19 cellular contexts compared by ENCODE assay signal in the genomic region with DNA sequence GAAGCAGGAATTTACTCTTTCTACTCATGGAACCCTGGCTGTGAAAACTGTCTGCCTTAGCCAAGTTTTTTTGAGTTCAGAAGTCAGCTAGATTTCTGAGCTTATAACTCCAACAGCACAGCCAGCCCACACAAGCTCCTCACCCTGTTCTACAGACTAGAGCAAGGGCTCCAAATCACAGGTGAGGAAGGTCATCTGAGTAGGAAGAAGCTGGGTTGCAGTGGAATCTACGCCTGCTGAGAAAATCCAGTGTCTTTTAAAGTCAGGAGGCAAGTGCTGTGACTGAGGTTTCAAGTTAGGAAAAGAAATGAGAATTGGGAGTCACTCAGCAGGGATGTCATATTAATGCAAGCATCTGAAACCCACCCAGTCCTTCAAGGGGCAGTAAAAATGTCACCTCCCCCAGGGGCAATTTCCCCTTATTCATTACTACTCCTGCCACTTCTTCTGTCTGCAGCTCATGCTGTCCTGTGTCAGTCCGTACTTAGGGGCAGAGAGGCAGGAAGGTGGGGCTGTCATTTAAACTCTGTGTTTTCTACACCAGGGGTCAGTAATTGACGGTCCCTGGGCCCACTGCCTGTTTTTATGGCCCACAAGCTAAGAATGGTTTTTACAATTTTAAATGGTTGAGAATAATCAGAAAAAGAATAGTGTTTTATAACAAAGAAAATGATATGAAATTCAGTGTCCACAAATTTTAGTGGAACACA.
"Had no signal": no experiment of that assay in that cellular context is flagged by ENCODE, and none has a peak within 500 bp of the region (broad histone marks: within the 10 kb centered on the region; RNA-seq: fewer than 3 reads in every experiment).

No MANE protein-coding gene starts in this region.

- ATAC-seq: activated CD8-positive, alpha-beta T cell treated with anti-CD3 and anti-CD28 coated beads for 36 hours; activated T-helper 17 cell treated with anti-CD3 and anti-CD28 coated beads, Interleukin-2, amount 50 U/mL, for 72 hours; effector memory CD8-positive, alpha-beta T cell; left lobe of liver had no signal

- H3K36me3 Mint-ChIP-seq: activated naive CD8-positive, alpha-beta T cell treated with anti-CD3 and anti-CD28 coated beads, Interleukin-2, amount 10 ng/mL, durations not matched to agents 7 days and 5 days had no signal

- H3K27me3 Mint-ChIP-seq: activated CD8-positive, alpha-beta T cell treated with anti-CD3 and anti-CD28 coated beads for 36 hours; effector memory CD8-positive, alpha-beta T cell; stimulated activated naive CD8-positive, alpha-beta T cell treated with anti-CD3 and anti-CD28 coated beads, Interleukin-15, Interleukin-2, amounts not matched to agents 100 ng/mL and 50 ng/mL, for 24 hours had no signal

- H3K36me3 ChIP-seq: prostate gland, right atrium auricular region, transverse colon, vagina, WERI-Rb-1 had no signal

- H3K4me3 ChIP-seq: lung, prostate gland, right atrium auricular region, transverse colon, vagina had no signal

- H3K27ac Mint-ChIP-seq: activated CD8-positive, alpha-beta T cell treated with anti-CD3 and anti-CD28 coated beads for 36 hours; activated naive CD8-positive, alpha-beta T cell treated with anti-CD3 and anti-CD28 coated beads, Interleukin-2, amount 10 ng/mL, durations not matched to agents 7 days and 5 days; activated T-helper 17 cell treated with anti-CD3 and anti-CD28 coated beads, Interleukin-2, amount 50 U/mL, for 72 hours; effector memory CD8-positive, alpha-beta T cell; stimulated activated naive CD8-positive, alpha-beta T cell treated with anti-CD3 and anti-CD28 coated beads, Interleukin-15, Interleukin-2, amounts not matched to agents 100 ng/mL and 50 ng/mL, for 24 hours had no signal

- H3K9me3 ChIP-seq: prostate gland, right atrium auricular region, transverse colon, vagina had no signal

- H3K27me3 ChIP-seq: right atrium auricular region, transverse colon, vagina had no signal

- H3K4me3 Mint-ChIP-seq: activated CD8-positive, alpha-beta T cell treated with anti-CD3 and anti-CD28 coated beads for 36 hours; activated naive CD8-positive, alpha-beta T cell treated with anti-CD3 and anti-CD28 coated beads, Interleukin-2, amount 10 ng/mL, durations not matched to agents 7 days and 5 days; activated T-helper 17 cell treated with anti-CD3 and anti-CD28 coated beads, Interleukin-2, amount 50 U/mL, for 72 hours; effector memory CD8-positive, alpha-beta T cell; neural crest cell; stimulated activated naive CD8-positive, alpha-beta T cell treated with anti-CD3 and anti-CD28 coated beads, Interleukin-15, Interleukin-2, amounts not matched to agents 100 ng/mL and 50 ng/mL, for 24 hours had no signal

- DNase-seq: activated CD8-positive, alpha-beta T cell treated with anti-CD3 and anti-CD28 coated beads for 36 hours; activated naive CD4-positive, alpha-beta T cell; activated naive CD8-positive, alpha-beta T cell treated with anti-CD3 and anti-CD28 coated beads, Interleukin-2, amount 10 ng/mL, durations not matched to agents 7 days and 5 days; activated T-cell treated with anti-CD3 and anti-CD28 coated beads, Interleukin-2, amount 50 U/mL, for 1 hour; amygdala; dermis blood vessel endothelial cell; effector memory CD8-positive, alpha-beta T cell; hippocampal formation; T-helper 2 cell; transverse colon; WERI-Rb-1 had no signal

- H3K4me1 ChIP-seq: prostate gland, right atrium auricular region, transverse colon, vagina had no signal

- H3K4me1 Mint-ChIP-seq: activated naive CD8-positive, alpha-beta T cell treated with anti-CD3 and anti-CD28 coated beads, Interleukin-2, amount 10 ng/mL, durations not matched to agents 7 days and 5 days; activated T-helper 17 cell treated with anti-CD3 and anti-CD28 coated beads, Interleukin-2, amount 50 U/mL, for 72 hours; neural crest cell had no signal

- H3K9me3 Mint-ChIP-seq: activated CD8-positive, alpha-beta T cell treated with anti-CD3 and anti-CD28 coated beads for 36 hours; activated naive CD8-positive, alpha-beta T cell treated with anti-CD3 and anti-CD28 coated beads, Interleukin-2, amount 10 ng/mL, durations not matched to agents 7 days and 5 days; neural crest cell; stimulated activated naive CD8-positive, alpha-beta T cell treated with anti-CD3 and anti-CD28 coated beads, Interleukin-15, Interleukin-2, amounts not matched to agents 100 ng/mL and 50 ng/mL, for 24 hours had no signal

- H3K27ac ChIP-seq: prostate gland, right atrium auricular region, transverse colon, vagina, WERI-Rb-1 had no signal
